19 cellular contexts compared by ENCODE assay signal in the genomic region with DNA sequence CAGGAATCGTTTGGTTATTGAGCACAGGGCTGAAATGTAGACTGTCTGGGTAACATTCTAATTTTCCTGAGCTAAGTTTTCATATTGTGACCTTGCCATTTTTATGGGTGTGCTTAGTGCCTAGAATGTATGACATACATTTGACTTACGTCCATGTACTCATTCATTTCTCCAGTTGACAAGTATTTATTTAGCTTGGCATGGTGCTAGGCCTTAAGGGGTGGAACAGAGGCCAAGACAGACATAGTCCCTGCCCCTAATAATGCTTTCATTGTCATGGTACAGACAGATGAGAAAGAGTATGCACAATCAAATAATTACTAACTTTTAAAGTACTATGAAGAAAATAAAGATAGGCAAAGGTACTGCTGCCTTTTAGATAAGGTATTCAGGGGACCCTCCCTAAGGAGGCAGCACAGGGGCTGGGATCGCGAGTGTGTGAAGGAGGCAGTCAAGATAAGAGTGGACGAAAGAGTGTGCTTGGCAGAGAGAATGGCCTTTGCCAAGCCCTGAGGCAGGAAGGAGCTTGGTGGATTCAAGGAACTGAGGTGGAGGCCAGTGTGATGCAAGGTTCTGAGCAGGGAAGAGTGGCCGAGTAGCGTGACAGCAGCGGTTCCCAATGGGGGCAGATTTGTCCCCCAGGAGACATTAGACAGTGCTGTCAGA.
DNase-seq lines count a peak whose midpoint lies in the region; ATAC-seq and TF ChIP-seq lines count a peak whose summit lies in the region.
"Had no signal": no experiment of that assay in that cellular context is flagged by ENCODE, and none has a peak within 500 bp of the region (broad histone marks: within the 10 kb centered on the region; RNA-seq: fewer than 3 reads in every experiment).

No MANE protein-coding gene starts in this region.

- H2AFZ ChIP-seq in GM23338 = no peak overlapping the region

- no peaks in the 10 kb centered on the region for H3K9me3 ChIP-seq in suprapubic skin

- no peaks in the 10 kb centered on the region for H3K79me2 ChIP-seq in GM23338 (replicated peaks; ENCODE audit: insufficient read depth)

- no peaks in the 10 kb centered on the region for H3K36me3 ChIP-seq in GM23338 (ENCODE audit: insufficient read depth)
- H3K36me3 ChIP-seq in suprapubic skin = no peaks in the 10 kb centered on the region

- H3K4me1 ChIP-seq in GM23338 (ENCODE audit: insufficient read depth) (peaks cover 10% of the 10 kb centered on the region), suprapubic skin (peaks cover 3% of the 10 kb centered on the region)

- H3K36me3 Mint-ChIP-seq in GM23338 (ENCODE audit: low read depth) = no peaks in the 10 kb centered on the region; the same call in 2 of the 3 replicates
- H3K36me3 Mint-ChIP-seq in activated naive CD8-positive, alpha-beta T cell treated with anti-CD3 and anti-CD28 coated beads, Interleukin-2, amount 50 U/mL, for 24 hours (ENCODE audit: low read depth) = no peaks in the 10 kb centered on the region

- H4K20me1 ChIP-seq in GM23338 (replicated peaks; ENCODE audit: insufficient read depth) = no peaks in the 10 kb centered on the region

- ATAC-seq in GM23338 (no peak), HG02884 (IDR thresholded peaks at IDR 0.05; ENCODE audit: unreplicated experiment) (no peak)
- no peak for ATAC-seq in activated naive CD8-positive, alpha-beta T cell treated with anti-CD3 and anti-CD28 coated beads, Interleukin-2, amount 50 U/mL, for 24 hours
- ATAC-seq: PC-3 had no signal

- 60% methylated on average over 8 of the region's 8 CpGs for WGBS in suprapubic skin

- H3K27ac ChIP-seq in GM23338 (ENCODE audit: low read depth) (no peak overlapping the region), suprapubic skin (peak overlapping the region; percentile 24)
- H3K27ac ChIP-seq: HL-60, SK-N-MC had no signal

- peak overlapping the region; percentile 80 for H3K27ac Mint-ChIP-seq in GM23338
- no peak overlapping the region for H3K27ac Mint-ChIP-seq in activated naive CD8-positive, alpha-beta T cell treated with anti-CD3 and anti-CD28 coated beads, Interleukin-2, amount 50 U/mL, for 24 hours
- H3K27ac Mint-ChIP-seq: HFFc6 had no signal

- H3F3A ChIP-seq in GM23338 (replicated peaks; ENCODE audit: low read depth) = no peaks in the 10 kb centered on the region

- no peaks in the 10 kb centered on the region; the same call in 2 of the 3 replicates for H3K9me3 Mint-ChIP-seq in GM23338
- no peaks in the 10 kb centered on the region for H3K9me3 Mint-ChIP-seq in activated naive CD8-positive, alpha-beta T cell treated with anti-CD3 and anti-CD28 coated beads, Interleukin-2, amount 50 U/mL, for 24 hours
- H3K9me3 Mint-ChIP-seq: HFFc6 had no signal

- H3K4me1 Mint-ChIP-seq in GM23338 = peaks cover 18% of the 10 kb centered on the region
- no peaks in the 10 kb centered on the region for H3K4me1 Mint-ChIP-seq in activated naive CD8-positive, alpha-beta T cell treated with anti-CD3 and anti-CD28 coated beads, Interleukin-2, amount 50 U/mL, for 24 hours

- no peak for TF ChIP-seq EP300 in suprapubic skin (IDR thresholded peaks at IDR 0.05)

- TF ChIP-seq CTCF in GM23338 (conservative IDR thresholded peaks at IDR 0.05; ENCODE audit: low read depth in 2 of 2) = no peak
- no peak for TF ChIP-seq CTCF in suprapubic skin (IDR thresholded peaks at IDR 0.05)

- TF ChIP-seq POLR2A in erythroblast (IDR thresholded peaks at IDR 0.05; ENCODE audit: low read length) (no peak), suprapubic skin (IDR thresholded peaks at IDR 0.05) (no peak)

- no peak overlapping the region for H3K4me2 ChIP-seq in GM23338

- no peaks in the 10 kb centered on the region for H3K9me2 ChIP-seq in GM23338 (ENCODE audit: insufficient read depth)

- no peak for DNase-seq in GM23338 (ENCODE audit: low spot score)
- peak; percentile 78 for DNase-seq in NCI-H460 (ENCODE audit: extremely low read depth, low read depth)
- DNase-seq in erythroblast (lab: John Stamatoyannopoulos, UW) = peak; percentile 82 to 92
- no peak for DNase-seq in suprapubic skin (ENCODE audit: low spot score in 2 of 2)
- no peak for DNase-seq in DMS79 treated with DMSO at 0.1 percent for 48 hours (lab: John Stamatoyannopoulos, UW)
- no peak for DNase-seq in activated naive CD8-positive, alpha-beta T cell treated with anti-CD3 and anti-CD28 coated beads, Interleukin-2, amount 50 U/mL, for 24 hours
- DNase-seq: ACHN, AML-193, DMS53, HFFc6, NCI-H1436, NCI-H2029, NCI-H2171, NCI-H446 treated with DMSO at 0.1 percent for 48 hours, NCI-H748 treated with DMSO at 0.1 percent for 48 hours, PC-3 had no signal

- no peak overlapping the region for H3K4me3 Mint-ChIP-seq in GM23338
- no peak overlapping the region for H3K4me3 Mint-ChIP-seq in activated naive CD8-positive, alpha-beta T cell treated with anti-CD3 and anti-CD28 coated beads, Interleukin-2, amount 50 U/mL, for 24 hours
- H3K4me3 Mint-ChIP-seq: HFFc6 had no signal

- H3K4me3 ChIP-seq in GM23338 (no peak overlapping the region), suprapubic skin (no peak overlapping the region)
- H3K4me3 ChIP-seq: SK-N-MC had no signal

- H3K27me3 ChIP-seq in GM23338 (ENCODE audit: insufficient read depth) = no peaks in the 10 kb centered on the region
- no peaks in the 10 kb centered on the region for H3K27me3 ChIP-seq in suprapubic skin

- peaks cover 4% of the 10 kb centered on the region for H3K27me3 Mint-ChIP-seq in GM23338 (ENCODE audit: insufficient read depth, low read depth, poor library complexity)
- H3K27me3 Mint-ChIP-seq in activated naive CD8-positive, alpha-beta T cell treated with anti-CD3 and anti-CD28 coated beads, Interleukin-2, amount 50 U/mL, for 24 hours = peaks cover 6% of the 10 kb centered on the region

TF ChIP-seq in GM23338, 12 proteins besides CTCF, POLR2A, EP300 and RAD21 (continues in another document):
- TF ChIP-seq CREB1 (CRISPR knock-in tag; IDR thresholded peaks at IDR 0.05; ENCODE audit: low read depth) (no peak), EZH2phosphoT487 (IDR thresholded peaks at IDR 0.05; ENCODE audit: unreplicated experiment) (no peak), NANOG (IDR thresholded peaks at IDR 0.05; ENCODE audit: borderline replicate concordance) (no peak), ZNF331 (CRISPR knock-in tag; IDR thresholded peaks at IDR 0.05; ENCODE audit: low read depth) (no peak), JUNB (IDR thresholded peaks at IDR 0.05; ENCODE audit: unreplicated experiment) (no peak), EZH2 (IDR thresholded peaks at IDR 0.05; ENCODE audit: low read depth, unreplicated experiment) (no peak), STAT1 (IDR thresholded peaks at IDR 0.05; ENCODE audit: unreplicated experiment) (no peak), ZNF114 (CRISPR knock-in tag; IDR thresholded peaks at IDR 0.05) (no peak)
- TF ChIP-seq, protein P1, sequence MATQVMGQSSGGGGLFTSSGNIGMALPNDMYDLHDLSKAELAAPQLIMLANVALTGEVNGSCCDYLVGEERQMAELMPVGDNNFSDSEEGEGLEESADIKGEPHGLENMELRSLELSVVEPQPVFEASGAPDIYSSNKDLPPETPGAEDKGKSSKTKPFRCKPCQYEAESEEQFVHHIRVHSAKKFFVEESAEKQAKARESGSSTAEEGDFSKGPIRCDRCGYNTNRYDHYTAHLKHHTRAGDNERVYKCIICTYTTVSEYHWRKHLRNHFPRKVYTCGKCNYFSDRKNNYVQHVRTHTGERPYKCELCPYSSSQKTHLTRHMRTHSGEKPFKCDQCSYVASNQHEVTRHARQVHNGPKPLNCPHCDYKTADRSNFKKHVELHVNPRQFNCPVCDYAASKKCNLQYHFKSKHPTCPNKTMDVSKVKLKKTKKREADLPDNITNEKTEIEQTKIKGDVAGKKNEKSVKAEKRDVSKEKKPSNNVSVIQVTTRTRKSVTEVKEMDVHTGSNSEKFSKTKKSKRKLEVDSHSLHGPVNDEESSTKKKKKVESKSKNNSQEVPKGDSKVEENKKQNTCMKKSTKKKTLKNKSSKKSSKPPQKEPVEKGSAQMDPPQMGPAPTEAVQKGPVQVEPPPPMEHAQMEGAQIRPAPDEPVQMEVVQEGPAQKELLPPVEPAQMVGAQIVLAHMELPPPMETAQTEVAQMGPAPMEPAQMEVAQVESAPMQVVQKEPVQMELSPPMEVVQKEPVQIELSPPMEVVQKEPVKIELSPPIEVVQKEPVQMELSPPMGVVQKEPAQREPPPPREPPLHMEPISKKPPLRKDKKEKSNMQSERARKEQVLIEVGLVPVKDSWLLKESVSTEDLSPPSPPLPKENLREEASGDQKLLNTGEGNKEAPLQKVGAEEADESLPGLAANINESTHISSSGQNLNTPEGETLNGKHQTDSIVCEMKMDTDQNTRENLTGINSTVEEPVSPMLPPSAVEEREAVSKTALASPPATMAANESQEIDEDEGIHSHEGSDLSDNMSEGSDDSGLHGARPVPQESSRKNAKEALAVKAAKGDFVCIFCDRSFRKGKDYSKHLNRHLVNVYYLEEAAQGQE (IDR thresholded peaks at IDR 0.05; ENCODE audit: unreplicated experiment) = no peak
- TF ChIP-seq, protein P2, sequence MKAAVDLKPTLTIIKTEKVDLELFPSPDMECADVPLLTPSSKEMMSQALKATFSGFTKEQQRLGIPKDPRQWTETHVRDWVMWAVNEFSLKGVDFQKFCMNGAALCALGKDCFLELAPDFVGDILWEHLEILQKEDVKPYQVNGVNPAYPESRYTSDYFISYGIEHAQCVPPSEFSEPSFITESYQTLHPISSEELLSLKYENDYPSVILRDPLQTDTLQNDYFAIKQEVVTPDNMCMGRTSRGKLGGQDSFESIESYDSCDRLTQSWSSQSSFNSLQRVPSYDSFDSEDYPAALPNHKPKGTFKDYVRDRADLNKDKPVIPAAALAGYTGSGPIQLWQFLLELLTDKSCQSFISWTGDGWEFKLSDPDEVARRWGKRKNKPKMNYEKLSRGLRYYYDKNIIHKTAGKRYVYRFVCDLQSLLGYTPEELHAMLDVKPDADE (IDR thresholded peaks at IDR 0.05) = no peak

Comparison
In these comparisons a context has a peak if more than half of its experiments do, and no peak if none do; other contexts are left out.
1. DNase-seq: peak in NCI-H460 (single experiment) and erythroblast (2 of 2); none in GM23338 (single experiment), suprapubic skin (0 of 2), DMS79 treated with DMSO at 0.1 percent for 48 hours (single experiment) and activated naive CD8-positive, alpha-beta T cell treated with anti-CD3 and anti-CD28 coated beads, Interleukin-2, amount 50 U/mL, for 24 hours (single experiment).